11 cellular contexts compared by ENCODE assay signal in genomic region chr2:203871371-203871983, GRCh38. TPM values are rescaled to one million over a fixed set of nuclear protein-coding genes. Genes with fewer than 3 reads are reported as not detected.
DNase-seq lines count a peak whose midpoint lies in the region; ATAC-seq and TF ChIP-seq lines count a peak whose summit lies in the region.
"Had no signal": no experiment of that assay in that cellular context is flagged by ENCODE, and none has a peak within 500 bp of the region (broad histone marks: within the 10 kb centered on the region; RNA-seq: fewer than 3 reads in every experiment).

No MANE protein-coding gene starts in this region.

- H3K4me3 ChIP-seq in lower lobe of right lung (no peak overlapping the region), foreskin fibroblast (ENCODE audit: low read depth in 1 of 2, low read length in 2 of 2) (no peak overlapping the region)
- H3K4me3 ChIP-seq: thyroid gland had no signal

- TF ChIP-seq CTCF in lower lobe of right lung (IDR thresholded peaks at IDR 0.05) = no peak
- TF ChIP-seq CTCF in foreskin fibroblast (IDR thresholded peaks at IDR 0.05; ENCODE audit: low read depth, low read length) = no peak

- ATAC-seq in GM21526 (IDR thresholded peaks at IDR 0.05; ENCODE audit: low FRiP score, unreplicated experiment) (peak; percentile 94), HG03520 (IDR thresholded peaks at IDR 0.05; ENCODE audit: unreplicated experiment) (peak; percentile 93), lower lobe of right lung (peak; percentile 28 to 38)

- no peaks in the 10 kb centered on the region for H3K36me3 ChIP-seq in lower lobe of right lung
- H3K36me3 ChIP-seq: thyroid gland had no signal

- intact Hi-C loops in lower lobe of right lung (cut with DNase I) = no loop called here

- DNase-seq in NCI-H2107 treated with DMSO at 0.1 percent for 48 hours (lab: John Stamatoyannopoulos, UW; ENCODE audit: unreplicated experiment) = peak; percentile 20
- no peak for DNase-seq in NCI-H2107 (lab: John Stamatoyannopoulos, UW)
- DNase-seq in lower lobe of right lung = no peak
- no peak for DNase-seq in cerebellum (ENCODE audit: low spot score)
- no peak for DNase-seq in NK-92 (lab: John Stamatoyannopoulos, UW; ENCODE audit: unreplicated experiment)
- no peak for DNase-seq in foreskin fibroblast
- DNase-seq: thyroid gland had no signal

- no peaks in the 10 kb centered on the region for H3K27me3 ChIP-seq in lower lobe of right lung (ENCODE audit: low read depth)
- H3K27me3 ChIP-seq: thyroid gland had no signal

- no peaks in the 10 kb centered on the region for H3K4me1 ChIP-seq in lower lobe of right lung
- H3K4me1 ChIP-seq: parathyroid adenoma, thyroid gland had no signal

- no peaks in the 10 kb centered on the region for H3K9me3 ChIP-seq in lower lobe of right lung
- H3K9me3 ChIP-seq: thyroid gland had no signal

- H3K27ac ChIP-seq in lower lobe of right lung = no peak overlapping the region
- H3K27ac ChIP-seq: parathyroid adenoma, thyroid gland had no signal

RNA-seq across cellular contexts. Expression of gene CTLA4, which starts 3.9 kb away (rescaled TPM):
- total RNA-seq in lower lobe of right lung (0.86 TPM), cerebellum (not detected)
- total RNA-seq: endothelial cell of umbilical vein had no signal

Comparison
In these comparisons a context has a peak if more than half of its experiments do, and no peak if none do; other contexts are left out.
1. ATAC-seq: peak in every context shown above with its lines; median percentile 94 in GM21526; 93 in HG03520; 33 in lower lobe of right lung.